Comparison of ENCODE assay signal across 26 cellular contexts in genomic region chr6:101326411-101326810, GRCh38.
"Had no signal": no experiment of that assay in that cellular context is flagged by ENCODE, and none has a peak within 500 bp of the region (broad histone marks: within the 10 kb centered on the region; RNA-seq: fewer than 3 reads in every experiment).

No MANE protein-coding gene starts in this region.

- H3K36me3 ChIP-seq: neural progenitor cell, pancreas, right lobe of liver, sigmoid colon, stomach, thoracic aorta, thyroid gland, tibial nerve, upper lobe of left lung, vagina had no signal

- H3K36me3 Mint-ChIP-seq: naive thymus-derived CD4-positive, alpha-beta T cell; natural killer cell; neural progenitor cell; stimulated activated effector memory CD8-positive, alpha-beta T cell treated with anti-CD3 and anti-CD28 coated beads, Interleukin-12 subunit alpha, Interleukin-12 subunit beta, amount 100 ng/mL, for 72 hours; stimulated activated naive B cell treated with anti-CD40 and anti-IgM and Interleukin-4, amounts not matched to agents 10 μg/mL and 1 μg/mL and 100 μg/mL, for 72 hours had no signal

- H3K27ac Mint-ChIP-seq: naive thymus-derived CD4-positive, alpha-beta T cell; natural killer cell; nephron; neural progenitor cell; stimulated activated effector memory CD8-positive, alpha-beta T cell treated with anti-CD3 and anti-CD28 coated beads, Interleukin-12 subunit alpha, Interleukin-12 subunit beta, amount 100 ng/mL, for 72 hours; stimulated activated naive B cell treated with anti-CD40 and anti-IgM and Interleukin-4, amounts not matched to agents 10 μg/mL and 1 μg/mL and 100 μg/mL, for 72 hours; stimulated activated naive CD8-positive, alpha-beta T cell treated with anti-CD3 and anti-CD28 coated beads, Interleukin-15, Interleukin-2, amounts not matched to agents 100 ng/mL and 50 ng/mL, for 24 hours had no signal

- H3K9me3 ChIP-seq: pancreas, psoas muscle, right lobe of liver, sigmoid colon, stomach, thoracic aorta, thyroid gland, tibial nerve, upper lobe of left lung, vagina had no signal

- DNase-seq: naive thymus-derived CD4-positive, alpha-beta T cell; natural killer cell; occipital lobe; pancreas; psoas muscle; right cardiac atrium; right lobe of liver; sigmoid colon; small intestine; stimulated activated CD4-positive, alpha-beta T cell treated with anti-CD3 and anti-CD28 coated beads, Interleukin-15, amount 100 ng/mL, for 24 hours; stimulated activated CD4-positive, alpha-beta T cell treated with anti-CD3 and anti-CD28 coated beads, Interleukin-2, amount 100 ng/mL, for 24 hours; stimulated activated CD4-positive, alpha-beta T cell treated with anti-CD3 and anti-CD28 coated beads, Interleukin-2, amount 100 ng/mL, for 48 hours; stimulated activated CD4-positive, alpha-beta T cell treated with anti-CD3 and anti-CD28 coated beads, Interleukin-4, amount 100 ng/mL, for 24 hours; stimulated activated naive B cell treated with anti-CD40 and anti-IgM and Interleukin-4, amounts not matched to agents 10 μg/mL and 1 μg/mL and 100 μg/mL, for 72 hours; stimulated activated naive CD4-positive, alpha-beta T cell treated with Interleukin-2 at 50 U/mL for 16 hours; stomach; thyroid gland; trophoblast cell; upper lobe of left lung had no signal

- H3K4me2 ChIP-seq: neural progenitor cell had no signal

- ATAC-seq: naive thymus-derived CD4-positive, alpha-beta T cell; natural killer cell; pancreas; psoas muscle; right cardiac atrium; right lobe of liver; stimulated activated effector memory CD8-positive, alpha-beta T cell treated with anti-CD3 and anti-CD28 coated beads, Interleukin-12 subunit alpha, Interleukin-12 subunit beta, amount 100 ng/mL, for 72 hours; stimulated activated naive B cell treated with anti-CD40 and anti-IgM and Interleukin-4, amounts not matched to agents 10 μg/mL and 1 μg/mL and 100 μg/mL, for 72 hours had no signal

- H3K4me1 ChIP-seq: neural progenitor cell, pancreas, psoas muscle, right lobe of liver, sigmoid colon, stomach, thyroid gland, tibial nerve, upper lobe of left lung, vagina had no signal

- H3K9me3 Mint-ChIP-seq: nephron; neural progenitor cell; stimulated activated naive B cell treated with anti-CD40 and anti-IgM and Interleukin-4, amounts not matched to agents 10 μg/mL and 1 μg/mL and 100 μg/mL, for 72 hours; stimulated activated naive CD8-positive, alpha-beta T cell treated with anti-CD3 and anti-CD28 coated beads, Interleukin-15, Interleukin-2, amounts not matched to agents 100 ng/mL and 50 ng/mL, for 24 hours had no signal

- H2AFZ ChIP-seq: neural progenitor cell had no signal

- H3K27me3 ChIP-seq: neural progenitor cell, pancreas, right lobe of liver, sigmoid colon, stomach, thyroid gland, tibial nerve, upper lobe of left lung, vagina had no signal

- H3K4me3 ChIP-seq: neural progenitor cell, pancreas, psoas muscle, right lobe of liver, sigmoid colon, stomach, thoracic aorta, thyroid gland, tibial nerve, upper lobe of left lung, vagina had no signal

- H3K4me3 Mint-ChIP-seq: naive thymus-derived CD4-positive, alpha-beta T cell; natural killer cell; nephron; neural progenitor cell; stimulated activated effector memory CD8-positive, alpha-beta T cell treated with anti-CD3 and anti-CD28 coated beads, Interleukin-12 subunit alpha, Interleukin-12 subunit beta, amount 100 ng/mL, for 72 hours; stimulated activated naive B cell treated with anti-CD40 and anti-IgM and Interleukin-4, amounts not matched to agents 10 μg/mL and 1 μg/mL and 100 μg/mL, for 72 hours; stimulated activated naive CD8-positive, alpha-beta T cell treated with anti-CD3 and anti-CD28 coated beads, Interleukin-15, Interleukin-2, amounts not matched to agents 100 ng/mL and 50 ng/mL, for 24 hours had no signal

- H3K27ac ChIP-seq: neural progenitor cell, pancreas, psoas muscle, right lobe of liver, sigmoid colon, stomach, thoracic aorta, thyroid gland, tibial nerve, upper lobe of left lung, vagina had no signal

- H3K27me3 Mint-ChIP-seq: naive thymus-derived CD4-positive, alpha-beta T cell; stimulated activated naive B cell treated with anti-CD40 and anti-IgM and Interleukin-4, amounts not matched to agents 10 μg/mL and 1 μg/mL and 100 μg/mL, for 72 hours; stimulated activated naive CD8-positive, alpha-beta T cell treated with anti-CD3 and anti-CD28 coated beads, Interleukin-15, Interleukin-2, amounts not matched to agents 100 ng/mL and 50 ng/mL, for 24 hours had no signal

- H3K9ac ChIP-seq: neural progenitor cell had no signal

- H3K4me1 Mint-ChIP-seq: naive thymus-derived CD4-positive, alpha-beta T cell; natural killer cell; nephron; neural progenitor cell; stimulated activated effector memory CD8-positive, alpha-beta T cell treated with anti-CD3 and anti-CD28 coated beads, Interleukin-12 subunit alpha, Interleukin-12 subunit beta, amount 100 ng/mL, for 72 hours; stimulated activated naive B cell treated with anti-CD40 and anti-IgM and Interleukin-4, amounts not matched to agents 10 μg/mL and 1 μg/mL and 100 μg/mL, for 72 hours had no signal
